8 cellular contexts compared by ENCODE assay signal in genomic region chr12:34361721-34362316, GRCh38.
"Had no signal": no experiment of that assay in that cellular context is flagged by ENCODE, and none has a peak within 500 bp of the region (broad histone marks: within the 10 kb centered on the region; RNA-seq: fewer than 3 reads in every experiment).

No MANE protein-coding gene starts in this region.

- H3K4me3 ChIP-seq: GM12878 had no signal

- FAIRE-seq: G401.6, GM12878, GM12891, GM12892, GM18507, GM19239 had no signal

- ATAC-seq: GM12878 had no signal

- DNase-seq: GDM1, GF-D8 had no signal
